ENCODE assay signal across 24 cellular contexts in the genomic region with DNA sequence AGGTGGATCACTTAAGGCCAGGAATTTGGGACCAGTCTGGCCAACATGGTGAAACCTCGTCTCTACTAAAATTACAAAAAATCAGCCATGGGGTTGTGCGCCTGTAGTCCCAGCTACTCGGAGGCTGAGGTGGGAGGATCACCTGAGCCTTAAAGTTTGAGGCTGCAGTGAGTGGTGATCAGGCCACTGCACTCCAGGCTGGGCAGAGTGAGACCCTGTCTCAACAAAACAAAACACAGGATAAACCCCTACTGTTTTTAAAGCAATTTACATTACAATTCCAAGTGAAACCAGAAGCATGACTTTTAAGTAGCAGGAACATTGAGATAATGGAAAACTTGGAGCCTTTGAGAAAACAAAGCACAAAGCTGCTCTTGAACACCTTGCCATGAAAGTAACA.
DNase-seq lines count a peak whose midpoint lies in the region; ATAC-seq and TF ChIP-seq lines count a peak whose summit lies in the region.
"Had no signal": no experiment of that assay in that cellular context is flagged by ENCODE, and none has a peak within 500 bp of the region (broad histone marks: within the 10 kb centered on the region; RNA-seq: fewer than 3 reads in every experiment).

No MANE protein-coding gene starts in this region.

- peaks cover 70% of the 10 kb centered on the region for H3K4me1 ChIP-seq in HUES6 (ENCODE audit: control insufficient read depth, insufficient read depth, low read length)
- peaks cover 62% of the 10 kb centered on the region for H3K4me1 ChIP-seq in iPS-18a (ENCODE audit: control insufficient read depth, low read depth, low read length)
- no peaks in the 10 kb centered on the region for H3K4me1 ChIP-seq in upper lobe of right lung
- H3K4me1 ChIP-seq: BE2C had no signal

- intact Hi-C loops in upper lobe of right lung (cut with DNase I): no loop called here

- H3K9ac ChIP-seq in HUES6 (ENCODE audit: low read length): peak overlapping the region; percentile 54
- peak overlapping the region; percentile 49 for H3K9ac ChIP-seq in iPS-18a (ENCODE audit: low read length)

- H3K36me3 ChIP-seq in HUES6 (ENCODE audit: control insufficient read depth, insufficient read depth, low read length) (no peaks in the 10 kb centered on the region), iPS-18a (ENCODE audit: control insufficient read depth, low read depth, low read length) (no peaks in the 10 kb centered on the region), upper lobe of right lung (no peaks in the 10 kb centered on the region)
- H3K36me3 ChIP-seq: BE2C, HAP-1, SJCRH30 had no signal

- H3K4me3 ChIP-seq in HUES6 (ENCODE audit: low read depth, low read length) (0 out of 2 replicates have a peak overlapping the region, but pooled peaks have one; percentile 4), iPS-18a (ENCODE audit: low read length) (peak overlapping the region; percentile 50), upper lobe of right lung (no peak overlapping the region)
- H3K4me3 ChIP-seq: HAP-1, PC-9, SJCRH30 had no signal

- TF ChIP-seq CTCF in upper lobe of right lung (IDR thresholded peaks at IDR 0.05): no peak

- H3K27ac ChIP-seq in HUES6 (ENCODE audit: low read depth, low read length): peak overlapping the region; percentile 82
- peak overlapping the region; percentile 90 for H3K27ac ChIP-seq in iPS-18a (ENCODE audit: low read length)
- no peak overlapping the region for H3K27ac ChIP-seq in upper lobe of right lung
- H3K27ac ChIP-seq: 22Rv1, PC-9, SJCRH30 had no signal

- H3K27me3 ChIP-seq in HUES6 (ENCODE audit: control insufficient read depth, insufficient read depth, low read length) (no peaks in the 10 kb centered on the region), iPS-18a (ENCODE audit: control insufficient read depth, insufficient read depth, low read length) (no peaks in the 10 kb centered on the region), upper lobe of right lung (no peaks in the 10 kb centered on the region)
- H3K27me3 ChIP-seq: BE2C, SJCRH30 had no signal

- DNase-seq in NCI-H146 (lab: John Stamatoyannopoulos, UW): peak; percentile 36
- DNase-seq in NCI-H146 treated with DMSO at 0.1 percent for 48 hours (lab: John Stamatoyannopoulos, UW; ENCODE audit: unreplicated experiment): no peak
- DNase-seq in upper lobe of right lung: peak; percentile 38
- no peak for DNase-seq in NAMALWA (ENCODE audit: low spot score)
- DNase-seq in NCI-H1436 (lab: John Stamatoyannopoulos, UW): no peak
- DNase-seq: ACHN, BE2C, DMS153, DND-41, HFFc6, NCI-H1092, NCI-H1694, NCI-H2029 treated with DMSO at 0.1 percent for 48 hours, NCI-H446 treated with DMSO at 0.1 percent for 48 hours, NCI-H526 treated with DMSO at 0.1 percent for 48 hours, PC-9, SJCRH30 had no signal

- ATAC-seq in upper lobe of right lung (no peak), GM19023 (IDR thresholded peaks at IDR 0.05; ENCODE audit: unreplicated experiment) (no peak)
- ATAC-seq: Right ventricle myocardium inferior, SK-N-SH treated with all-trans-retinoic acid at 6 μM for 48 hours had no signal

- H3K9me3 ChIP-seq in HUES6 (ENCODE audit: control insufficient read depth, insufficient read depth, low read depth, low read length) (no peaks in the 10 kb centered on the region), iPS-18a (ENCODE audit: control insufficient read depth, low read depth, low read length) (no peaks in the 10 kb centered on the region), upper lobe of right lung (no peaks in the 10 kb centered on the region)
- H3K9me3 ChIP-seq: BE2C, HAP-1, SJCRH30 had no signal

Comparison
In these comparisons a context has a peak if more than half of its experiments do, and no peak if none do; other contexts are left out.
1. DNase-seq: peak in NCI-H146 (single experiment) and upper lobe of right lung (single experiment); none in NCI-H146 treated with DMSO at 0.1 percent for 48 hours (single experiment), NAMALWA (single experiment) and NCI-H1436 (single experiment).